ENCODE assay signal across 8 cellular contexts in genomic region chr11:34053161-34053686, GRCh38. TPM values are rescaled to one million over a fixed set of nuclear protein-coding genes. Genes with fewer than 3 reads are reported as not detected.
DNase-seq lines count a peak whose midpoint lies in the region; ATAC-seq and TF ChIP-seq lines count a peak whose summit lies in the region.

No MANE protein-coding gene starts in this region.

- peak; percentile 62 for DNase-seq in NCI-H1436 (lab: John Stamatoyannopoulos, UW)
- DNase-seq in NCI-H1436 treated with DMSO at 0.1 percent for 48 hours (lab: John Stamatoyannopoulos, UW), result no peak
- peak; percentile 49 for DNase-seq in NCI-H460 (ENCODE audit: extremely low read depth, low read depth)
- DNase-seq in activated CD4-positive, alpha-beta memory T cell treated with anti-CD3 and anti-CD28 coated beads for 36 hours, result peak; percentile 87
- peak; percentile 87 for DNase-seq in lower lobe of right lung
- DNase-seq in stimulated activated CD4-positive, alpha-beta T cell treated with anti-CD3 and anti-CD28 coated beads, TNF-alpha, amount 100 ng/mL, for 4 hours (ENCODE audit: low read depth in 3 of 3), result peak; percentile 60 to 75 (median 72)

- peak overlapping the region; percentile 92 for H3K4me3 Mint-ChIP-seq in activated CD4-positive, alpha-beta memory T cell treated with anti-CD3 and anti-CD28 coated beads for 36 hours

- H3K27me3 ChIP-seq in duodenal mucosa (ENCODE audit: control insufficient read depth in 1 of 2, insufficient read depth in 2 of 2, low read length in 2 of 2), result no peaks in the 10 kb centered on the region
- no peaks in the 10 kb centered on the region for H3K27me3 ChIP-seq in lower lobe of right lung (ENCODE audit: low read depth)

- no peaks in the 10 kb centered on the region for H3K9me3 Mint-ChIP-seq in activated CD4-positive, alpha-beta memory T cell treated with anti-CD3 and anti-CD28 coated beads for 36 hours

- H3K27me3 Mint-ChIP-seq in activated CD4-positive, alpha-beta memory T cell treated with anti-CD3 and anti-CD28 coated beads for 36 hours, result no peaks in the 10 kb centered on the region

- H3K9ac ChIP-seq in duodenal mucosa (ENCODE audit: low read depth in 1 of 2, low read length in 2 of 2), result peak overlapping the region; percentile 86 to 98

- H3K36me3 ChIP-seq in duodenal mucosa (ENCODE audit: control insufficient read depth in 1 of 2, insufficient read depth in 2 of 2, low read length in 2 of 2) (peaks cover 0 to 4% of the 10 kb centered on the region in 2 donors), lower lobe of right lung (peaks cover 13% of the 10 kb centered on the region)

- no peaks in the 10 kb centered on the region for H3K9me3 ChIP-seq in duodenal mucosa (ENCODE audit: control insufficient read depth in 1 of 2, low read length in 2 of 2)
- H3K9me3 ChIP-seq in lower lobe of right lung, result no peaks in the 10 kb centered on the region

- peak; percentile 37 for ATAC-seq in HG03108 (IDR thresholded peaks at IDR 0.05; ENCODE audit: unreplicated experiment)
- peak; percentile 59 to 72 for ATAC-seq in lower lobe of right lung

- no peak for TF ChIP-seq CTCF in lower lobe of right lung (IDR thresholded peaks at IDR 0.05)

- peak overlapping the region; percentile 96 for H3K27ac Mint-ChIP-seq in activated CD4-positive, alpha-beta memory T cell treated with anti-CD3 and anti-CD28 coated beads for 36 hours

- H3K4me3 ChIP-seq in duodenal mucosa (ENCODE audit: low read depth in 1 of 2, low read length in 2 of 2) (peak overlapping the region; percentile 89 to 95), lower lobe of right lung (peak overlapping the region; percentile 92)

- intact Hi-C loops in activated CD4-positive, alpha-beta memory T cell treated with anti-CD3 and anti-CD28 coated beads for 36 hours (cut with micrococcal nuclease), result loop anchor here (1.0 to 5.0 kb wide), 6 partner anchors 10 to 794 kb away; partner anchors contain the start of gene CAT
- intact Hi-C loops in lower lobe of right lung (cut with DNase I), result no loop called here

- CTCF ChIA-PET in activated CD4-positive, alpha-beta memory T cell treated with anti-CD3 and anti-CD28 coated beads for 36 hours (lab: Charles Lee), result interaction anchor here (1.0 kb wide), 1 partner anchor 25 kb away, joined by 3 read pairs; no protein-coding TSS in a partner anchor

- POLR2A ChIA-PET in activated CD4-positive, alpha-beta memory T cell treated with anti-CD3 and anti-CD28 coated beads for 36 hours (lab: Charles Lee), result no interaction called here

- H3K27ac ChIP-seq in duodenal mucosa (ENCODE audit: low read depth, low read length) (peak overlapping the region; percentile 86), lower lobe of right lung (peak overlapping the region; percentile 99)

- H3K4me1 Mint-ChIP-seq in activated CD4-positive, alpha-beta memory T cell treated with anti-CD3 and anti-CD28 coated beads for 36 hours (ENCODE audit: low read depth), result peaks cover 27% of the 10 kb centered on the region

- H3K4me1 ChIP-seq in duodenal mucosa (ENCODE audit: control insufficient read depth in 1 of 2, insufficient read depth in 2 of 2, low read length in 2 of 2) (peaks cover 26 to 33% of the 10 kb centered on the region in 2 donors), lower lobe of right lung (peaks cover 54% of the 10 kb centered on the region)

- H3K36me3 Mint-ChIP-seq in activated CD4-positive, alpha-beta memory T cell treated with anti-CD3 and anti-CD28 coated beads for 36 hours, result peaks cover 20% of the 10 kb centered on the region

RNA-seq across cellular contexts. Expression of gene CAPRIN1, which starts 1.7 kb away (rescaled TPM):
- 137 and 139 TPM in 2 replicates for total RNA-seq in NCI-H460 (2014; rRNA removed; shearing (Covaris generic))
- 116 and 127 TPM in 2 replicates for polyA plus RNA-seq in NCI-H460 (2014; cell fraction: nucleus; rRNA removed)
- 100 to 1,000 TPM; 261 to 264 TPM for total RNA-seq in activated CD4-positive, alpha-beta memory T cell treated with anti-CD3 and anti-CD28 coated beads for 36 hours
- total RNA-seq in lower lobe of right lung, result 187 TPM

RNA-seq across cellular contexts. Expression of gene NAT10, which starts 52.2 kb away (rescaled TPM):
- total RNA-seq in NCI-H460 (2014; rRNA removed; shearing (Covaris generic)), result 33.0 and 35.8 TPM in 2 replicates
- 33.8 and 36.1 TPM in 2 replicates for polyA plus RNA-seq in NCI-H460 (2014; cell fraction: nucleus; rRNA removed)
- 10 to 100 TPM; 84.7 to 87.6 TPM for total RNA-seq in activated CD4-positive, alpha-beta memory T cell treated with anti-CD3 and anti-CD28 coated beads for 36 hours
- 37.3 TPM for total RNA-seq in lower lobe of right lung
